In the genomic region with DNA sequence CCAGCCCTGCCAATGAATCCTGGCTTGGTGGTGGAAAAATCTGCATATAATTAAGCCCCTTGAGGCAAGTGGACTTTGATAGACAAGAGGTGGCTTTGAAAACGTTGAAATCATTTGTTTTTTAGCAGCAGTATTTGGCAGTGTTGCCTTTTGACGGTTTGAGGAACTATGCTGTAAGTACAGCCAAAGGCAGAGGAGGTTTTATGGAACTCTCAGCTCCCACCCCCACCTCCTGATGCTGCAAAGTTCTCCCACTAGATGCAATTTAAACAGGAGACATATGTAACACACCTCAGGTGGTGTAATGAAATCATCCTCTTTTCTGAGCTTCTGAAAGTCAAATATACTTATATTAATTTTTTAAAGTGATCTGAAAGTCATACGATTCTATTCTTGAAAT, we compare ENCODE assay signal across 6 cellular contexts.
"Had no signal": no experiment of that assay in that cellular context is flagged by ENCODE, and none has a peak within 500 bp of the region (broad histone marks: within the 10 kb centered on the region; RNA-seq: fewer than 3 reads in every experiment).

No MANE protein-coding gene starts in this region.

- DNase-seq: GM23248, GOT3, H7, HFFc6 had no signal

- ATAC-seq: HCT116, HepG2 had no signal
